1 cellular context compared by ENCODE assay signal in the genomic region with DNA sequence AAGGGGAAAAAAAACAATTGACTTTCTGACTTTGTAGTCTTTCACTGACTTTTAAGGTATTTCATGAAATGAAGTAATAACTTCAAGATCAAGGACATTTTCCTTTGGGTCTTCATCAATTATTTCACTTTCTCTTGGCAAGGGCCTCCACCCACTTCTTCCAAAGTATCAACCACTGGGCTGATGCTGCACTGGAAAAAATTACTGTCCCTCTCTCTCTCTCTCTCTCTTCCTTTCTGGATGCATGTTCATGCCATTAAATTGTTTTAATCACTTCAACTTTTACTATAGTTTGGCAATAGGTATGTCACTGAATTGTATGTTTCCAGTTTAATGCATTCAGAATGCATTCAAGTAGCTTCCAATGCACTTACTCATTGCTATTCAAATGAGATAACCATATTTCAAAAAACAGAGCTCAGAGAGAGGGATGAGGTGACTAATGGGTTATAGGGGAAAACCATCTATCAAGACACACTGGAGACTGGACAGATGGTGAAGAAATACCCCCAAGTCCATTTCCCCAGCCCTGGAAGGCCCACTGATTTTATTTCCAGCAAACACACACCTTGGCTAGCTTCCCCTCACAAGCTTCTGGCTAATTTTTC.
TF ChIP-seq lines count a peak whose summit lies in the region.

No MANE protein-coding gene starts in this region.

TF ChIP-seq in IMR-90, 13 proteins besides CTCF, POLR2A, EP300 and RAD21 (continued from another document):
- TF ChIP-seq, protein P1, sequence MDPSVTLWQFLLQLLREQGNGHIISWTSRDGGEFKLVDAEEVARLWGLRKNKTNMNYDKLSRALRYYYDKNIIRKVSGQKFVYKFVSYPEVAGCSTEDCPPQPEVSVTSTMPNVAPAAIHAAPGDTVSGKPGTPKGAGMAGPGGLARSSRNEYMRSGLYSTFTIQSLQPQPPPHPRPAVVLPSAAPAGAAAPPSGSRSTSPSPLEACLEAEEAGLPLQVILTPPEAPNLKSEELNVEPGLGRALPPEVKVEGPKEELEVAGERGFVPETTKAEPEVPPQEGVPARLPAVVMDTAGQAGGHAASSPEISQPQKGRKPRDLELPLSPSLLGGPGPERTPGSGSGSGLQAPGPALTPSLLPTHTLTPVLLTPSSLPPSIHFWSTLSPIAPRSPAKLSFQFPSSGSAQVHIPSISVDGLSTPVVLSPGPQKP (IDR thresholded peaks at IDR 0.05; ENCODE audit: borderline replicate concordance, low read depth, low read length): no peak
- no peak for TF ChIP-seq NFE2L2 (IDR thresholded peaks at IDR 0.05; ENCODE audit: low read depth, low read length)
